ENCODE assay signal across 8 cellular contexts in genomic region chr14:37594916-37595808, GRCh38. TPM values are rescaled to one million over a fixed set of nuclear protein-coding genes. Genes with fewer than 3 reads are reported as not detected.
DNase-seq lines count a peak whose midpoint lies in the region; FAIRE-seq and TF ChIP-seq lines count a peak whose summit lies in the region.

FOXA1 (minus strand) TSS chr14:37595249; CDS start chr14:37594972, 277 bp downstream.
TTC6 (plus strand) TSS chr14:37595629; CDS start chr14:37622065, 26,436 bp downstream.

- no peak for TF ChIP-seq POLR2A in stomach (IDR thresholded peaks at IDR 0.05)

- H3T11ph ChIP-seq in H9 (ENCODE audit: low read length) = no peak within 1 kb of the TSS

- H3K79me2 ChIP-seq in ACC112 (ENCODE audit: control insufficient read depth, insufficient read depth, low read length, unreplicated experiment) (no peaks in the 10 kb centered on the region), H9 (ENCODE audit: insufficient read depth, low read length) (no peaks in the 10 kb centered on the region), astrocyte (ENCODE audit: insufficient read depth, low read length) (no peaks in the 10 kb centered on the region)

- H4K8ac ChIP-seq in H9 (replicated peaks; ENCODE audit: insufficient read length, low read depth, low read length) = no peak within 1 kb of the TSS

- H2AFZ ChIP-seq in ACC112 (ENCODE audit: low read length, unreplicated experiment) (peak within 1 kb of the TSS; percentile 40), H9 (ENCODE audit: low read length) (no peak within 1 kb of the TSS), astrocyte (ENCODE audit: low read depth, low read length) (peak within 1 kb of the TSS; percentile 70)

- H3K4me1 ChIP-seq in ACC112 (ENCODE audit: control insufficient read depth, insufficient read depth, low read length, unreplicated experiment) = peaks cover 6% of the 10 kb centered on the region
- no peaks in the 10 kb centered on the region for H3K4me1 ChIP-seq in H9 (ENCODE audit: insufficient read depth, low read length)
- peaks cover 7% of the 10 kb centered on the region for H3K4me1 ChIP-seq in astrocyte (ENCODE audit: insufficient read depth, low read length)
- peaks cover 32 to 63% (median 47%) of the 10 kb centered on the region in 4 donors for H3K4me1 ChIP-seq in stomach

- H3K27ac ChIP-seq in ACC112 (ENCODE audit: low read depth, low read length) (no peak within 1 kb of the TSS), H9 (ENCODE audit: insufficient read length, low read depth, low read length) (no peak within 1 kb of the TSS), astrocyte (ENCODE audit: low read depth, low read length) (no peak within 1 kb of the TSS), stomach (peak within 1 kb of the TSS; percentile 86 to 95 (median 92))

- H3K4me1 Mint-ChIP-seq in H9 (peaks cover 36 to 55% of the 10 kb centered on the region in 2 experiments), astrocyte (ENCODE audit: low read depth, unreplicated experiment) (peaks cover 4% of the 10 kb centered on the region)

- H3K36me3 ChIP-seq in ACC112 (ENCODE audit: insufficient read depth, low read length) (no peaks in the 10 kb centered on the region), astrocyte (ENCODE audit: insufficient read depth, low read length) (no peaks in the 10 kb centered on the region), stomach (peaks cover 0 to 4% (median 2%) of the 10 kb centered on the region in 4 donors)

- no peak within 1 kb of the TSS for H2BK12ac ChIP-seq in H9 (ENCODE audit: insufficient read length, low read depth, low read length)

- no peaks in the 10 kb centered on the region for H3K79me1 ChIP-seq in H9 (ENCODE audit: insufficient read depth, low read depth, low read length, poor library complexity, severe bottlenecking)

- peaks cover 11% of the 10 kb centered on the region for H3K23me2 ChIP-seq in H9 (ENCODE audit: insufficient read length, low read depth, low read length, poor library complexity, severe bottlenecking)

- H3K9me3 Mint-ChIP-seq in H9 = peaks cover 0 to 2% of the 10 kb centered on the region in 2 experiments; a peak in 2 of 5 replicates
- peaks cover 13% of the 10 kb centered on the region for H3K9me3 Mint-ChIP-seq in astrocyte (ENCODE audit: unreplicated experiment)

- WGBS in H9 (ENCODE audit: extremely low coverage, insufficient read length, low lambda C conversion rate) = no CpG with 5 or more reads among the region's 93 CpGs
- 1 to 8% (median 2%) methylated on average over 34 to 93 of the region's 93 CpGs for WGBS in stomach, 5 donors

- H3K9ac ChIP-seq in H9 (ENCODE audit: extremely low read depth, insufficient read length, low read length) = no peak within 1 kb of the TSS
- peak within 1 kb of the TSS; percentile 28 for H3K9ac ChIP-seq in astrocyte (ENCODE audit: low read length)

- no peak within 1 kb of the TSS for H4K5ac ChIP-seq in H9 (ENCODE audit: insufficient read length, low read depth, low read length)

- peak within 1 kb of the TSS; percentile 80 for H3K4me3 ChIP-seq in ACC112 (ENCODE audit: low read depth, low read length)
- H3K4me3 ChIP-seq in astrocyte (ENCODE audit: insufficient read depth, low read depth, low read length) = peak within 1 kb of the TSS; percentile 56
- peak within 1 kb of the TSS; percentile 47 to 67 (median 58) for H3K4me3 ChIP-seq in stomach

- H3K27me3 Mint-ChIP-seq in H9 (ENCODE audit: low read depth) = peaks cover 96% of the 10 kb centered on the region
- H3K27me3 Mint-ChIP-seq in astrocyte (ENCODE audit: low read depth, unreplicated experiment) = peaks cover 75% of the 10 kb centered on the region

- no peak within 1 kb of the TSS for H3K23ac ChIP-seq in H9 (ENCODE audit: insufficient read length, low read depth, low read length)

- H3K36me3 Mint-ChIP-seq in H9 (ENCODE audit: insufficient read depth in 1 of 3, low read depth in 3 of 3) (no peaks in the 10 kb centered on the region; a peak in 3 of 7 replicates), astrocyte (ENCODE audit: low read depth, unreplicated experiment) (peaks cover 5% of the 10 kb centered on the region)

- H2BK120ac ChIP-seq in H9 (ENCODE audit: low read depth, low read length, poor library complexity, severe bottlenecking) = no peak within 1 kb of the TSS

- DNase-seq in H9 (peak; percentile 81), NCI-H446 (lab: John Stamatoyannopoulos, UW) (peak; percentile 74 to 78), astrocyte (ENCODE audit: low read depth) (no peak), islet precursor cell (peak; percentile 65), stomach (peak; percentile 83), GM10248 (ENCODE audit: extremely low spot score) (no peak), A172 (ENCODE audit: low spot score) (no peak)

- intact Hi-C loops in stomach (cut with DNase I; ENCODE audit: low total_unique reads) = no loop called here

- H3K56ac ChIP-seq in H9 (ENCODE audit: insufficient read length, low read depth, low read length) = no peak within 1 kb of the TSS

- H3K4me2 ChIP-seq in H9 (ENCODE audit: insufficient read depth, insufficient read length, low read length) (peak within 1 kb of the TSS; percentile 52), astrocyte (ENCODE audit: low read length) (peak within 1 kb of the TSS; percentile 86)

- H2BK15ac ChIP-seq in H9 (ENCODE audit: low read depth, low read length) = no peak within 1 kb of the TSS

- no peak within 1 kb of the TSS for H3K4ac ChIP-seq in H9 (ENCODE audit: low read depth, low read length)

- no peak within 1 kb of the TSS for H2AK5ac ChIP-seq in H9 (ENCODE audit: insufficient read length, low read length)

- H3K27me3 ChIP-seq in ACC112 (ENCODE audit: insufficient read depth, low read length) (peaks cover 89% of the 10 kb centered on the region), H9 (ENCODE audit: insufficient read depth, low read length) (peaks cover 84% of the 10 kb centered on the region), astrocyte (ENCODE audit: insufficient read depth, low read length) (peaks cover 86% of the 10 kb centered on the region), stomach (peaks cover 33 to 99% (median 87%) of the 10 kb centered on the region in 3 donors)

- POLR2A ChIA-PET in GM10248 (lab: Yijun Ruan, JAX) = no interaction called here

- H3K4me3 Mint-ChIP-seq in H9 (peak within 1 kb of the TSS; percentile 49 to 83), astrocyte (ENCODE audit: unreplicated experiment) (peak within 1 kb of the TSS; percentile 86)

- no peak within 1 kb of the TSS for H2BK5ac ChIP-seq in H9 (ENCODE audit: insufficient read length, low read length)

- H3K9me3 ChIP-seq in H9 (ENCODE audit: control insufficient read depth, low read depth, low read length) (no peaks in the 10 kb centered on the region), astrocyte (ENCODE audit: insufficient read depth, low read depth, low read length) (no peaks in the 10 kb centered on the region), stomach (no peaks in the 10 kb centered on the region)

- CTCF ChIA-PET in GM10248 (lab: Yijun Ruan, JAX) = no interaction called here

- no peak within 1 kb of the TSS for H3K14ac ChIP-seq in H9 (ENCODE audit: insufficient read depth, low read length)

- H3K27ac Mint-ChIP-seq in H9 (no peak within 1 kb of the TSS), astrocyte (ENCODE audit: unreplicated experiment) (peak within 1 kb of the TSS; percentile 75)

- H3K18ac ChIP-seq in H9 (ENCODE audit: insufficient read length, low read depth, low read length) = no peak within 1 kb of the TSS

- no peak for FAIRE-seq in astrocyte (lab: Jason Lieb, UNC)

- no peak within 1 kb of the TSS for H4K91ac ChIP-seq in H9 (ENCODE audit: insufficient read length, low read depth, low read length)

- H2BK20ac ChIP-seq in H9 (ENCODE audit: low read depth, low read length, poor library complexity, severe bottlenecking) = no peak within 1 kb of the TSS

- no peak for TF ChIP-seq EP300 in stomach (IDR thresholded peaks at IDR 0.05)

- TF ChIP-seq CTCF in H9 (conservative IDR thresholded peaks at IDR 0.05) (no peak), astrocyte (IDR thresholded peaks at IDR 0.05; ENCODE audit: insufficient read depth, low read depth, low read length) (no peak), stomach (IDR thresholded peaks at IDR 0.05) (no peak), GM10248 (IDR thresholded peaks at IDR 0.05; ENCODE audit: control extremely low read depth, extremely low read depth, low read depth, missing control alignments) (no peak)

- H4K20me1 ChIP-seq in H9 (ENCODE audit: control insufficient read depth, insufficient read depth, insufficient read length) (peaks cover 3% of the 10 kb centered on the region), astrocyte (ENCODE audit: insufficient read depth, low read length) (no peaks in the 10 kb centered on the region)

RNA-seq across cellular contexts. Expression of gene FOXA1, which starts in this region (rescaled TPM):
- total RNA-seq in H9 (2021) = 0.07 and 0.31 TPM in 2 replicates
- total RNA-seq in astrocyte = 0.11 TPM in 1 of 2 replicates, not detected in the other
- 100 to 1,000 TPM in 2 of 5 donors, 10 to 100 TPM in 2, under 1 TPM in 1; 0.58 to 147 (median 70.5) TPM for total RNA-seq in stomach
- 10 to 100 TPM; 17.4 to 29.4 (median 24.3) TPM for polyA plus RNA-seq in stomach
- total RNA-seq in A172 (2014; rRNA removed; shearing (Covaris generic)) = 1.4 and 1.7 TPM in 2 replicates

RNA-seq across cellular contexts. Expression of gene TTC6, which starts in this region (rescaled TPM):
- total RNA-seq in H9 (2021) = 0.24 and 0.33 TPM in 2 replicates
- total RNA-seq in astrocyte = not detected in 2 replicates
- total RNA-seq in stomach = 100 to 1,000 TPM in 1 of 5 donors, 10 to 100 TPM in 4; 20.6 to 184 (median 22.8) TPM
- polyA plus RNA-seq in stomach = 1 to 10 TPM in 2 of 3 donors, under 1 TPM in 1; 0.92 to 8.5 (median 8.3) TPM
- 0.14 and 1.5 TPM in 2 replicates for total RNA-seq in A172 (2014; rRNA removed; shearing (Covaris generic))

Comparison
In these comparisons a context has a peak if more than half of its experiments do, and no peak if none do; other contexts are left out.
1. Peak in DNase-seq and H3K4me2 ChIP-seq in H9; RNA of the genes that start here not detected or under 1 TPM.
2. H3K27ac ChIP-seq: peak in stomach (5 of 5); none in ACC112 (single experiment), H9 (single experiment) and astrocyte (single experiment).
3. DNase-seq: peak in NCI-H446 (2 of 2), islet precursor cell (single experiment) and stomach (single experiment); none in astrocyte (single experiment), GM10248 (single experiment) and A172 (single experiment).
4. Peak in every context shown above with its lines, with median percentiles within 50 percentile points of each other: H3K4me3 ChIP-seq.